In the genomic region with DNA sequence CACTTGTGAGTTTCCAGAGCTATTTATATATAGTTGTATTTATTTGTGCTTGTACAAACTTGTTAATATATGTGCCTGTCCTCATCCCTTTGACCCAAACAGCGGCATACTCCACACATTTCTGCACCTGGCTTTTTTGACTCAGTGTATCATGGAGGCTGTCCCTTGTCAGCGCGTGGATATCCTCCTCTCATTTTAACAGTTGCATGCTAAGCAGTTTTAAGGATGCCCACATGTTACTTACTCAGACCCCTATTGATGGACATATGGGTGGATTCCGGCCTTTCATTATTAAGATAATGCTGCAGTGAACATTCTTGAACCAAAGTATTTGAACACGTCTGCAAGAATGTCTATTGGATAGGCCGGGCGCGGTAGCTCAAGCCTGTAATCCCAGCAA, we compare ENCODE assay signal across 1 cellular context.
TF ChIP-seq lines count a peak whose summit lies in the region.

No MANE protein-coding gene starts in this region.

TF ChIP-seq in K562, 482 proteins besides CTCF, POLR2A, EP300 and RAD21 (continued from another document):
- TF ChIP-seq, protein P1, sequence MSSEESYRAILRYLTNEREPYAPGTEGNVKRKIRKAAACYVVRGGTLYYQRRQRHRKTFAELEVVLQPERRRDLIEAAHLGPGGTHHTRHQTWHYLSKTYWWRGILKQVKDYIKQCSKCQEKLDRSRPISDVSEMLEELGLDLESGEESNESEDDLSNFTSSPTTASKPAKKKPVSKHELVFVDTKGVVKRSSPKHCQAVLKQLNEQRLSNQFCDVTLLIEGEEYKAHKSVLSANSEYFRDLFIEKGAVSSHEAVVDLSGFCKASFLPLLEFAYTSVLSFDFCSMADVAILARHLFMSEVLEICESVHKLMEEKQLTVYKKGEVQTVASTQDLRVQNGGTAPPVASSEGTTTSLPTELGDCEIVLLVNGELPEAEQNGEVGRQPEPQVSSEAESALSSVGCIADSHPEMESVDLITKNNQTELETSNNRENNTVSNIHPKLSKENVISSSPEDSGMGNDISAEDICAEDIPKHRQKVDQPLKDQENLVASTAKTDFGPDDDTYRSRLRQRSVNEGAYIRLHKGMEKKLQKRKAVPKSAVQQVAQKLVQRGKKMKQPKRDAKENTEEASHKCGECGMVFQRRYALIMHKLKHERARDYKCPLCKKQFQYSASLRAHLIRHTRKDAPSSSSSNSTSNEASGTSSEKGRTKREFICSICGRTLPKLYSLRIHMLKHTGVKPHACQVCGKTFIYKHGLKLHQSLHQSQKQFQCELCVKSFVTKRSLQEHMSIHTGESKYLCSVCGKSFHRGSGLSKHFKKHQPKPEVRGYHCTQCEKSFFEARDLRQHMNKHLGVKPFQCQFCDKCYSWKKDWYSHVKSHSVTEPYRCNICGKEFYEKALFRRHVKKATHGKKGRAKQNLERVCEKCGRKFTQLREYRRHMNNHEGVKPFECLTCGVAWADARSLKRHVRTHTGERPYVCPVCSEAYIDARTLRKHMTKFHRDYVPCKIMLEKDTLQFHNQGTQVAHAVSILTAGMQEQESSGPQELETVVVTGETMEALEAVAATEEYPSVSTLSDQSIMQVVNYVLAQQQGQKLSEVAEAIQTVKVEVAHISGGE (CRISPR knock-in tag; IDR thresholded peaks at IDR 0.05) = no peak
- no peak for TF ChIP-seq NFATC3 (IDR thresholded peaks at IDR 0.05)
- TF ChIP-seq FOXA1 (IDR thresholded peaks at IDR 0.05; ENCODE audit: borderline replicate concordance) = no peak
TF ChIP-seq in K562: peak in this region for 0.
